2 cellular contexts compared by ENCODE assay signal in genomic region chr20:3829891-3830290, GRCh38. TPM values are rescaled to one million over a fixed set of nuclear protein-coding genes. Genes with fewer than 3 reads are reported as not detected.
"Had no signal": no experiment of that assay in that cellular context is flagged by ENCODE, and none has a peak within 500 bp of the region (broad histone marks: within the 10 kb centered on the region; RNA-seq: fewer than 3 reads in every experiment).

No MANE protein-coding gene starts in this region.

RNA-seq across cellular contexts. Expression of gene SPEF1, which starts 48.6 kb away (rescaled TPM):
- total RNA-seq: GM23248, H4 had no signal
